In genomic region chr18:22935431-22935830, GRCh38 we compare ENCODE assay signal across 13 cellular contexts. TPM values are rescaled to one million over a fixed set of nuclear protein-coding genes. Genes with fewer than 3 reads are reported as not detected.
DNase-seq lines count a peak whose midpoint lies in the region; ATAC-seq and TF ChIP-seq lines count a peak whose summit lies in the region.
"Had no signal": no experiment of that assay in that cellular context is flagged by ENCODE, and none has a peak within 500 bp of the region (broad histone marks: within the 10 kb centered on the region; RNA-seq: fewer than 3 reads in every experiment).

No MANE protein-coding gene starts in this region.

- no peak overlapping the region for H2AFZ ChIP-seq in SU-DHL-6 (ENCODE audit: low read depth, low read length, severe bottlenecking)

- H3K9me2 ChIP-seq in SU-DHL-6 (replicated peaks; ENCODE audit: insufficient read depth, low read length) = no peaks in the 10 kb centered on the region

- peak overlapping the region; percentile 99 for H3K4me2 ChIP-seq in SU-DHL-6 (ENCODE audit: low read depth, low read length, poor library complexity, severe bottlenecking)

- H3F3A ChIP-seq in SU-DHL-6 (ENCODE audit: insufficient read depth) = peaks cover 32% of the 10 kb centered on the region

- H3K27ac ChIP-seq in SU-DHL-6 (ENCODE audit: low read depth, low read length) = peak overlapping the region; percentile 86
- H3K27ac ChIP-seq: gastroesophageal sphincter, spleen, upper lobe of left lung had no signal

- ATAC-seq in HG02759 (IDR thresholded peaks at IDR 0.05; ENCODE audit: unreplicated experiment) (no peak), HG02571 (IDR thresholded peaks at IDR 0.05; ENCODE audit: unreplicated experiment) (no peak)
- ATAC-seq: gastroesophageal sphincter had no signal

- no peaks in the 10 kb centered on the region for H3K27me3 ChIP-seq in SU-DHL-6 (ENCODE audit: low read length)
- H3K27me3 ChIP-seq: gastroesophageal sphincter, spleen, upper lobe of left lung had no signal

- no peak for TF ChIP-seq CTCF in GM20000 (IDR thresholded peaks at IDR 0.05; ENCODE audit: extremely low read depth, missing control alignments)
- no peak for TF ChIP-seq CTCF in SU-DHL-6 (IDR thresholded peaks at IDR 0.05; ENCODE audit: insufficient read depth, low read length, poor library complexity, severe bottlenecking)
- no peak for TF ChIP-seq CTCF in epithelial cell of proximal tubule (conservative IDR thresholded peaks at IDR 0.05; ENCODE audit: low read depth, low read length)

- peak; percentile 13 for DNase-seq in DMS79 treated with DMSO at 0.1 percent for 48 hours (lab: John Stamatoyannopoulos, UW)
- DNase-seq in DMS79 (lab: John Stamatoyannopoulos, UW) = no peak
- peak; percentile 9 for DNase-seq in GM20000 (ENCODE audit: low spot score)
- no peak for DNase-seq in epithelial cell of proximal tubule (ENCODE audit: low read depth)
- no peak for DNase-seq in 8988T
- DNase-seq: NCI-H510A, occipital lobe, spleen, upper lobe of left lung had no signal

- no peaks in the 10 kb centered on the region for H3K9me3 ChIP-seq in SU-DHL-6 (ENCODE audit: insufficient read depth, low read length)
- H3K9me3 ChIP-seq: gastroesophageal sphincter, spleen, upper lobe of left lung had no signal

- peak overlapping the region; percentile 69 for H3K4me3 ChIP-seq in SU-DHL-6 (ENCODE audit: insufficient read depth, low read length, poor library complexity, severe bottlenecking)
- H3K4me3 ChIP-seq in epithelial cell of proximal tubule (ENCODE audit: low read depth, low read length) = peak overlapping the region; percentile 38
- H3K4me3 ChIP-seq: gastroesophageal sphincter, spleen, upper lobe of left lung had no signal

- H4K20me1 ChIP-seq in SU-DHL-6 (ENCODE audit: low read depth, low read length) = peaks cover 7% of the 10 kb centered on the region; the same call in 1 of the 2 replicates

- peaks cover 35% of the 10 kb centered on the region for H3K36me3 ChIP-seq in SU-DHL-6 (ENCODE audit: low read length)

- H3K9ac ChIP-seq in SU-DHL-6 (ENCODE audit: low read length) = peak overlapping the region; percentile 89

- H3K79me2 ChIP-seq in SU-DHL-6 (ENCODE audit: insufficient read depth, low read length) = peaks cover 64% of the 10 kb centered on the region

RNA-seq across cellular contexts. Expression of gene RBBP8, which starts 2.3 kb away (rescaled TPM):
- total RNA-seq in epithelial cell of proximal tubule = 57.0 and 64.2 TPM in 2 replicates

Comparison
In these comparisons a context has a peak if more than half of its experiments do, and no peak if none do; other contexts are left out.
1. DNase-seq: peak in DMS79 treated with DMSO at 0.1 percent for 48 hours (single experiment) and GM20000 (single experiment); none in DMS79 (single experiment), epithelial cell of proximal tubule (single experiment) and 8988T (single experiment).